ENCODE assay signal across 11 cellular contexts in the genomic region with DNA sequence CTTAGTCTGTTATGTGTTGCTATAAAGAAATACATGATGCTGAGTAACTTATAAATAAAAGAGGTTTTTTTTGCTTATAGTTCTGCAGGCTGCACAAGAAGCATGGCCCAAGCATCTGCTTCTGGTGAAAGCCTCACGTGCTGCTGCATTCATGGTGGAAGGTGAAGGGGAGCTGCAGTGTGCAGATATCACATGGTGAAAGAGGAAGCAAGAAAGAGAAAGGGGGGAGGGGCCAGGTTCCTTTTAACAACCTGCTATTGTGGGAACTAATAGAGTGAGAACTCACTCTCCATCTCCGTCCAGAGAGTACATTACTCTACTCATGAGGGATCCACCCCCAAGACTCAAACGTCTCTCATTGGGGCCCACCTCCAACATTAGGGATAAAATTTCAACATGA. TPM values are rescaled to one million over a fixed set of nuclear protein-coding genes. Genes with fewer than 3 reads are reported as not detected.
A peak's percentile ranks its signal among the peaks of the same experiment; 100 is the strongest.
DNase-seq lines count a peak whose midpoint lies in the region; ATAC-seq and TF ChIP-seq lines count a peak whose summit lies in the region.
"Had no signal": no experiment of that assay in that cellular context is flagged by ENCODE, and none has a peak within 500 bp of the region (broad histone marks: within the 10 kb centered on the region; RNA-seq: fewer than 3 reads in every experiment).

No MANE protein-coding gene starts in this region.

- no peaks in the 10 kb centered on the region for H3K9me3 ChIP-seq in osteoblast (ENCODE audit: low read depth, low read length)

- no peaks in the 10 kb centered on the region for H3K36me3 ChIP-seq in osteoblast (ENCODE audit: insufficient read depth, low read length)

- H4K20me1 ChIP-seq in osteoblast (ENCODE audit: insufficient read depth, low read length): no peaks in the 10 kb centered on the region

- DNase-seq in left colon: peak; percentile 24 to 30
- no peak for DNase-seq in activated naive CD4-positive, alpha-beta T cell treated with anti-CD3 and anti-CD28 coated beads, Interleukin-2, amount 50 U/mL, for 16 hours
- DNase-seq in osteoblast (ENCODE audit: insufficient read length, low spot score, missing footprints): no peak
- DNase-seq in occipital lobe (lab: John Stamatoyannopoulos, UW): no peak
- no peak for DNase-seq in activated CD8-positive, alpha-beta memory T cell treated with anti-CD3 and anti-CD28 coated beads for 24 hours
- DNase-seq: DMS79 treated with DMSO at 0.1 percent for 48 hours had no signal

- H3K27ac ChIP-seq in osteoblast (ENCODE audit: low read depth, low read length): no peak overlapping the region
- H3K27ac ChIP-seq: epithelial cell of prostate, SK-N-MC had no signal

- intact Hi-C loops in left colon (cut with DNase I, micrococcal nuclease): no loop called here

- no peaks in the 10 kb centered on the region for H3K27me3 ChIP-seq in osteoblast (ENCODE audit: insufficient read depth, low read length)

- H2AFZ ChIP-seq in osteoblast (ENCODE audit: low read length): no peak overlapping the region

- no peaks in the 10 kb centered on the region for H3K79me2 ChIP-seq in osteoblast (ENCODE audit: insufficient read depth, low read length)

- peak; percentile 92 for ATAC-seq in GM18873 (IDR thresholded peaks at IDR 0.05; ENCODE audit: low FRiP score, unreplicated experiment)
- peak; percentile 96 for ATAC-seq in HG02610 (IDR thresholded peaks at IDR 0.05; ENCODE audit: unreplicated experiment)
- peak; percentile 92 for ATAC-seq in HG03565 (IDR thresholded peaks at IDR 0.05; ENCODE audit: unreplicated experiment)
- no peak for ATAC-seq in left colon

- no peak for TF ChIP-seq CTCF in osteoblast (IDR thresholded peaks at IDR 0.05; ENCODE audit: extremely low read depth, low read depth, low read length)

- H3K4me1 ChIP-seq in osteoblast (ENCODE audit: insufficient read depth, low read length): no peaks in the 10 kb centered on the region

- no peak overlapping the region for H3K4me3 ChIP-seq in osteoblast (ENCODE audit: insufficient read depth, low read length)
- H3K4me3 ChIP-seq: SK-N-MC had no signal

- H3K4me2 ChIP-seq in osteoblast (ENCODE audit: insufficient read depth, low read length): no peak overlapping the region

RNA-seq across cellular contexts. Expression of gene PARP8, which starts 12.5 kb away (rescaled TPM):
- 10 to 100 TPM in 1 of 2 donors, 1 to 10 TPM in 1; 7.1 to 13.6 TPM for total RNA-seq in left colon
- 22.1 and 30.8 TPM in 2 replicates for total RNA-seq in osteoblast
- total RNA-seq in occipital lobe: 48.7 TPM

Comparison
In these comparisons a context has a peak if more than half of its experiments do, and no peak if none do; other contexts are left out.
1. DNase-seq: peak in left colon (2 of 2); none in activated naive CD4-positive, alpha-beta T cell treated with anti-CD3 and anti-CD28 coated beads, Interleukin-2, amount 50 U/mL, for 16 hours (single experiment), osteoblast (single experiment), occipital lobe (single experiment) and activated CD8-positive, alpha-beta memory T cell treated with anti-CD3 and anti-CD28 coated beads for 24 hours (single experiment).